22 cellular contexts compared by ENCODE assay signal in the genomic region with DNA sequence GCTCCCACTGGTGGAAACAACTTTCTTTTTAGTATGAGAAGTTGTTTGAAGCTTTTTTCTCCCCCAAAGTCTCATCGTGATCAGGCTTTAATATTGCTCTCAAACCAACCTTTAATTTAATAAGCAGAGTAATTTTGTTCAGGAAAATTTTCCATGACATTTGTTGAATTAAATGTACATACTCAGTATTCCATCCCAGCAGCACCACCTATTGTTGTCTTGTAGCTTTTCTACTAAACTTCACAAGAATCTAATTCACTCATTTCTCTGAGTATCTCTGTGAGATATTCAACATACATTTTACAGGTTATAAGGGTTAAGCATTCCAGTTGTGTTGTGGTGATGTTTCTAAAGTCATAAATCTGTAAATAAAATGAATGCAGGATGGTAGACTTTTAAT.
DNase-seq lines count a peak whose midpoint lies in the region; ATAC-seq, FAIRE-seq and TF ChIP-seq lines count a peak whose summit lies in the region.
"Had no signal": no experiment of that assay in that cellular context is flagged by ENCODE, and none has a peak within 500 bp of the region (broad histone marks: within the 10 kb centered on the region; RNA-seq: fewer than 3 reads in every experiment).

No MANE protein-coding gene starts in this region.

- H3K27me3 ChIP-seq in esophagus muscularis mucosa (no peaks in the 10 kb centered on the region), pancreas (no peaks in the 10 kb centered on the region), transverse colon (no peaks in the 10 kb centered on the region)
- H3K27me3 ChIP-seq: Peyer's patch had no signal

- H3K4me3 ChIP-seq in esophagus muscularis mucosa: no peak overlapping the region
- no peak overlapping the region for H3K4me3 ChIP-seq in pancreas
- no peak overlapping the region for H3K4me3 ChIP-seq in transverse colon
- H3K4me3 ChIP-seq: Peyer's patch had no signal

- 43% methylated on average over 1 of the region's 1 CpG for WGBS in esophagus muscularis mucosa
- WGBS in pancreas, 2 donors: 17 to 20% methylated on average over 1 of the region's 1 CpG
- WGBS in transverse colon (ENCODE audit: low coverage in 1 of 2), 2 donors: 30 to 52% methylated on average over 1 of the region's 1 CpG

- H3K9me3 ChIP-seq in esophagus muscularis mucosa: no peaks in the 10 kb centered on the region
- no peaks in the 10 kb centered on the region for H3K9me3 ChIP-seq in pancreas
- no peaks in the 10 kb centered on the region for H3K9me3 ChIP-seq in transverse colon
- H3K9me3 ChIP-seq: Peyer's patch had no signal

- FAIRE-seq in pancreas (lab: Jason Lieb, UNC): peak; percentile 76
- FAIRE-seq: GM12892 had no signal

- H3K36me3 ChIP-seq in esophagus muscularis mucosa (no peaks in the 10 kb centered on the region), pancreas (no peaks in the 10 kb centered on the region), transverse colon (no peaks in the 10 kb centered on the region)
- H3K36me3 ChIP-seq: Peyer's patch had no signal

- in situ Hi-C loops in transverse colon (cut with MboI; ENCODE audit: low pct_ligation_motif_present in 1 of 4, low pct_unique_long_range_greater_than_20kb in 1 of 4, low sequenced_read_pairs in 3 of 4): no loop called here

- intact Hi-C loops in esophagus muscularis mucosa (cut with DNase I): loop anchor here (5.0 to 10.0 kb wide), 3 partner anchors 214 to 409 kb away; partner anchors contain the start of gene HAND2
- intact Hi-C loops in pancreas (cut with DNase I): loop anchor here in 1 of 3 donors (10.0 kb wide), 1 partner anchor 244 kb away; no protein-coding TSS in a partner anchor
- intact Hi-C loops in transverse colon (cut with DNase I; ENCODE audit: low total_unique reads): no loop called here

- TF ChIP-seq POLR2A in esophagus muscularis mucosa (IDR thresholded peaks at IDR 0.05; ENCODE audit: low read depth): no peak
- no peak for TF ChIP-seq POLR2A in transverse colon (IDR thresholded peaks at IDR 0.05)
- no peak for TF ChIP-seq POLR2A in erythroblast (IDR thresholded peaks at IDR 0.05; ENCODE audit: low read length)

- no peak for TF ChIP-seq EP300 in esophagus muscularis mucosa (IDR thresholded peaks at IDR 0.05)
- no peak for TF ChIP-seq EP300 in transverse colon (IDR thresholded peaks at IDR 0.05; ENCODE audit: low read depth)

- peak; percentile 32 to 44 (median 36) for TF ChIP-seq CTCF in esophagus muscularis mucosa (IDR thresholded peaks at IDR 0.05)
- peak in 1 of 4 donors; percentile 8 for TF ChIP-seq CTCF in pancreas (IDR thresholded peaks at IDR 0.05)
- TF ChIP-seq CTCF in transverse colon (IDR thresholded peaks at IDR 0.05): peak in 1 of 5 experiments; percentile 14

- no peaks in the 10 kb centered on the region for H3K4me1 ChIP-seq in esophagus muscularis mucosa
- no peaks in the 10 kb centered on the region for H3K4me1 ChIP-seq in pancreas
- H3K4me1 ChIP-seq in transverse colon: no peaks in the 10 kb centered on the region
- H3K4me1 ChIP-seq: Peyer's patch had no signal

- DNase-seq in GM03348 (ENCODE audit: low spot score): peak; percentile 21
- peak; percentile 14 for DNase-seq in RKO (ENCODE audit: low spot score)
- DNase-seq in esophagus muscularis mucosa (ENCODE audit: extremely low spot score): no peak
- no peak for DNase-seq in pancreas
- no peak for DNase-seq in transverse colon
- no peak for DNase-seq in NCI-H1048 (lab: John Stamatoyannopoulos, UW)
- DNase-seq in erythroblast (lab: John Stamatoyannopoulos, UW): no peak
- no peak for DNase-seq in NCI-H524 (lab: John Stamatoyannopoulos, UW)
- DNase-seq: activated CD4-positive, alpha-beta T cell treated with anti-CD3 and anti-CD28 coated beads for 36 hours; activated T-cell treated with anti-CD3 and anti-CD28 coated beads for 4 hours; CD4-positive, alpha-beta memory T cell; EL; hippocampal formation; Karpas-422; NCI-H1694 treated with DMSO at 0.1 percent for 48 hours; NCI-H510A treated with DMSO at 0.1 percent for 48 hours; Peyer's patch; posterior cingulate gyrus; T-helper 17 cell had no signal

- peak overlapping the region in 1 of 4 donors; percentile 4 for H3K27ac ChIP-seq in esophagus muscularis mucosa (replicated peaks in 1 of 4)
- no peak overlapping the region for H3K27ac ChIP-seq in pancreas
- no peak overlapping the region for H3K27ac ChIP-seq in transverse colon
- H3K27ac ChIP-seq: Peyer's patch had no signal

- ATAC-seq in pancreas: peak in 2 of 4 donors; percentile 22 to 67
- ATAC-seq: activated CD4-positive, alpha-beta T cell treated with anti-CD3 and anti-CD28 coated beads for 36 hours; activated naive CD4-positive, alpha-beta T cell treated with anti-CD3 and anti-CD28 coated beads, Interleukin-2, amount 50 U/mL, for 72 hours; left lobe of liver; T-helper 17 cell had no signal

Comparison
In these comparisons a context has a peak if more than half of its experiments do, and no peak if none do; other contexts are left out.
1. DNase-seq: peak in GM03348 (single experiment) and RKO (single experiment); none in esophagus muscularis mucosa (single experiment), pancreas (0 of 6), transverse colon (single experiment), NCI-H1048 (single experiment), erythroblast (0 of 2) and NCI-H524 (0 of 2).